ENCODE assay signal across 8 cellular contexts in the genomic region with DNA sequence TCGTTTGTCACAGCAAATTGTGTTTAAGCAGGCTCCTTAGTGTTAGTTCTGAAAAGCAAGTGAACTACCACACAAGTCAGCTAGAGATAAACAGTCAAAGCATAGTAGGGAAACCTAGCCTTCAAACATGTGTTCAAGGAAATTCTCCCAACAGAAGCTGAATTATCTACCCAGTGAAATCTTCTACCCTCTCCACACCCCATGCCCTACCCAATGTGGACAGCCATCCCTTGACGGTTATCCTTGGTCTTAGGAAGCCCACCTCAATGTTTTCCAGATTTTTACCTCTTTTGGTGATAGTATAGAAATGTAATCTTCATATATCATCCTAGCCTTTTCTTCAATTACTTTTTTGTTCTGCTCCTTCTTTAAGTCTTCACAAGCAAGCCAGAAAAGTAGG. TPM values are rescaled to one million over a fixed set of nuclear protein-coding genes. Genes with fewer than 3 reads are reported as not detected.
DNase-seq lines count a peak whose midpoint lies in the region; ATAC-seq, FAIRE-seq and TF ChIP-seq lines count a peak whose summit lies in the region.

No MANE protein-coding gene starts in this region.

- ATAC-seq in GM19351 (IDR thresholded peaks at IDR 0.05; ENCODE audit: unreplicated experiment) (peak; percentile 8), HG02642 (IDR thresholded peaks at IDR 0.05; ENCODE audit: poor library complexity, unreplicated experiment) (peak; percentile 28), HG03439 (IDR thresholded peaks at IDR 0.05; ENCODE audit: unreplicated experiment) (peak; percentile 18), HG03469 (IDR thresholded peaks at IDR 0.05; ENCODE audit: unreplicated experiment) (no peak)

- FAIRE-seq in GM12892 (lab: Jason Lieb, UNC) = peak; percentile 5

- DNase-seq in GM12892 (ENCODE audit: insufficient read length) (no peak), HUDEP-2 (lab: John Stamatoyannopoulos, UW; ENCODE audit: unreplicated experiment in 76 of 76) (no peak), HPDE6-E6E7 (ENCODE audit: extremely low spot score) (no peak), RPMI8226 (no peak)

- no peak for TF ChIP-seq POLR2A in GM12892 (IDR thresholded peaks at IDR 0.05; ENCODE audit: low read depth, low read length)

RNA-seq across cellular contexts. Expression of a gene that starts 21.5 kb away (rescaled TPM):
- polyA plus RNA-seq in GM12892 (2012; ENCODE audit: missing spikeins) = 12.9 TPM

RNA-seq across cellular contexts. Expression of a gene that starts 41.1 kb away (rescaled TPM):
- polyA plus RNA-seq in GM12892 (2012; ENCODE audit: missing spikeins) = 31.1 TPM
